Comparison of ENCODE assay signal across 25 cellular contexts in the genomic region with DNA sequence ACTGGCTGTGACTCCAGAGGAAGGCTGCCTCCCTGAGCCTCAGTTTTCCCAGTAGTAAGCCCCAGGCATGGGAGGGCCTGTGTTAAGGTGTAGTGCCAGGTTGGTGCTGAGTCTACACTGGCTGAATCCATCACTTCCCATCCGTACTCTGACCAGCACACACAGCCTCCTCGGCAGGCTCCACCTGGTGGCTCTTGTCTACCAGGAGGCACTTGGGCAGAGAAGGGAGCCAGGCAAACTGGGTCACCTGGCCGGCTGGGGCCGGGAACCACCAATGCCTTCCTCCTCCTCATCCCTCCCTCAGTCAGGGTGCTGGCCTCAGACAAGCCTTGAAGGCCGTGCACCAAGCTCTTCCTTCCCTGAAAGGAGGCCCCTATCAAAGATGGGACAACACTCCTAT.
"Had no signal": no experiment of that assay in that cellular context is flagged by ENCODE, and none has a peak within 500 bp of the region (broad histone marks: within the 10 kb centered on the region; RNA-seq: fewer than 3 reads in every experiment).

No MANE protein-coding gene starts in this region.

- DNase-seq: activated CD4-positive, alpha-beta T cell treated with anti-CD3 and anti-CD28 coated beads, Interleukin-2, amount 10 ng/mL, durations not matched to agents 24 days and 14 days; activated CD4-positive, CD25-positive, alpha-beta regulatory T cell; activated CD8-positive, alpha-beta T cell treated with anti-CD3 and anti-CD28 coated beads for 36 hours; activated naive CD4-positive, alpha-beta T cell treated with Interleukin-2 at 50 U/mL for 16 hours; activated naive CD8-positive, alpha-beta T cell treated with anti-CD3 and anti-CD28 coated beads, Interleukin-2, amount 10 ng/mL, durations not matched to agents 7 days and 5 days; activated T-cell treated with anti-CD3 and anti-CD28 coated beads, Interleukin-2, amount 50 U/mL, for 1 hour; amygdala; central memory CD4-positive, alpha-beta T cell; dorsolateral prefrontal cortex; gastrocnemius medialis; kidney glomerular epithelial cell; mesenchymal stem cell; naive B cell; pancreas; stimulated activated CD4-positive, alpha-beta T cell treated with anti-CD3 and anti-CD28 coated beads, Interleukin-4, amount 100 ng/mL, for 4 hours; stimulated activated naive B cell treated with anti-CD40 and anti-IgM and Interleukin-4, amounts not matched to agents 10 μg/mL and 1 μg/mL and 100 μg/mL, for 72 hours; T-cell; thyroid gland had no signal

- H3K27ac ChIP-seq: epithelial cell of prostate, gastrocnemius medialis, heart left ventricle, pancreas, thyroid gland had no signal

- H3K9me3 ChIP-seq: gastrocnemius medialis, pancreas, thyroid gland had no signal

- H3K9me3 Mint-ChIP-seq: activated CD4-positive, alpha-beta T cell treated with anti-CD3 and anti-CD28 coated beads, Interleukin-2, amount 10 ng/mL, durations not matched to agents 24 days and 14 days had no signal

- H3K27ac Mint-ChIP-seq: activated CD4-positive, alpha-beta T cell treated with anti-CD3 and anti-CD28 coated beads, Interleukin-2, amount 10 ng/mL, durations not matched to agents 24 days and 14 days; activated CD8-positive, alpha-beta T cell treated with anti-CD3 and anti-CD28 coated beads for 36 hours; activated naive CD8-positive, alpha-beta T cell treated with anti-CD3 and anti-CD28 coated beads, Interleukin-2, amount 10 ng/mL, durations not matched to agents 7 days and 5 days; activated T-helper 17 cell treated with anti-CD3 and anti-CD28 coated beads, Interleukin-2, amount 50 U/mL, for 72 hours; T-cell had no signal

- H3K4me1 ChIP-seq: gastrocnemius medialis, pancreas, thyroid gland had no signal

- H3K27me3 Mint-ChIP-seq: activated CD4-positive, alpha-beta T cell treated with anti-CD3 and anti-CD28 coated beads, Interleukin-2, amount 10 ng/mL, durations not matched to agents 24 days and 14 days; activated CD8-positive, alpha-beta T cell treated with anti-CD3 and anti-CD28 coated beads for 36 hours; activated T-helper 17 cell treated with anti-CD3 and anti-CD28 coated beads, Interleukin-2, amount 50 U/mL, for 72 hours; naive B cell; stimulated activated naive B cell treated with anti-CD40 and anti-IgM and Interleukin-4, amounts not matched to agents 10 μg/mL and 1 μg/mL and 100 μg/mL, for 72 hours had no signal

- ATAC-seq: activated CD8-positive, alpha-beta T cell treated with anti-CD3 and anti-CD28 coated beads for 36 hours; activated T-helper 17 cell treated with anti-CD3 and anti-CD28 coated beads, Interleukin-2, amount 50 U/mL, for 72 hours; gastrocnemius medialis; heart left ventricle; mucosa of descending colon; pancreas; sciatic nerve; stimulated activated naive B cell treated with anti-CD40 and anti-IgM and Interleukin-4, amounts not matched to agents 10 μg/mL and 1 μg/mL and 100 μg/mL, for 72 hours; T-cell had no signal

- H3K36me3 ChIP-seq: gastrocnemius medialis had no signal

- H3K4me3 Mint-ChIP-seq: activated CD4-positive, alpha-beta T cell treated with anti-CD3 and anti-CD28 coated beads, Interleukin-2, amount 10 ng/mL, durations not matched to agents 24 days and 14 days; activated CD8-positive, alpha-beta T cell treated with anti-CD3 and anti-CD28 coated beads for 36 hours; activated naive CD8-positive, alpha-beta T cell treated with anti-CD3 and anti-CD28 coated beads, Interleukin-2, amount 10 ng/mL, durations not matched to agents 7 days and 5 days; activated T-helper 17 cell treated with anti-CD3 and anti-CD28 coated beads, Interleukin-2, amount 50 U/mL, for 72 hours; neural crest cell; stimulated activated naive B cell treated with anti-CD40 and anti-IgM and Interleukin-4, amounts not matched to agents 10 μg/mL and 1 μg/mL and 100 μg/mL, for 72 hours; T-cell had no signal

- H3K36me3 Mint-ChIP-seq: activated naive CD8-positive, alpha-beta T cell treated with anti-CD3 and anti-CD28 coated beads, Interleukin-2, amount 10 ng/mL, durations not matched to agents 7 days and 5 days; T-cell had no signal

- H3K27me3 ChIP-seq: dorsolateral prefrontal cortex, gastrocnemius medialis, pancreas, thyroid gland had no signal

- H3K4me2 ChIP-seq: smooth muscle cell had no signal

- H3K4me3 ChIP-seq: dorsolateral prefrontal cortex, gastrocnemius medialis, heart left ventricle, mucosa of descending colon, pancreas, smooth muscle cell, thyroid gland had no signal

- H3K4me1 Mint-ChIP-seq: activated CD4-positive, alpha-beta T cell treated with anti-CD3 and anti-CD28 coated beads, Interleukin-2, amount 10 ng/mL, durations not matched to agents 24 days and 14 days; activated naive CD8-positive, alpha-beta T cell treated with anti-CD3 and anti-CD28 coated beads, Interleukin-2, amount 10 ng/mL, durations not matched to agents 7 days and 5 days; activated T-helper 17 cell treated with anti-CD3 and anti-CD28 coated beads, Interleukin-2, amount 50 U/mL, for 72 hours; stimulated activated naive B cell treated with anti-CD40 and anti-IgM and Interleukin-4, amounts not matched to agents 10 μg/mL and 1 μg/mL and 100 μg/mL, for 72 hours; T-cell had no signal
